ENCODE assay signal across 16 cellular contexts in genomic region chr6:43338243-43338642, GRCh38. TPM values are rescaled to one million over a fixed set of nuclear protein-coding genes. Genes with fewer than 3 reads are reported as not detected.
DNase-seq lines count a peak whose midpoint lies in the region; ATAC-seq and TF ChIP-seq lines count a peak whose summit lies in the region.
"Had no signal": no experiment of that assay in that cellular context is flagged by ENCODE, and none has a peak within 500 bp of the region (broad histone marks: within the 10 kb centered on the region; RNA-seq: fewer than 3 reads in every experiment).

No MANE protein-coding gene starts in this region.

- POLR2A ChIA-PET in GM10248 (lab: Yijun Ruan, JAX) = interaction anchor here (0.6 to 1.2 kb wide), 3 partner anchors 12 to 89 kb away, joined by 3 read pairs; partner anchors contain the start of gene ABCC10

- H3K36me3 ChIP-seq in OCI-LY3 (replicated peaks; ENCODE audit: low read depth, low read length) (peaks cover 64% of the 10 kb centered on the region), aorta (ENCODE audit: control insufficient read depth in 1 of 2, insufficient read depth in 2 of 2, low read length in 1 of 2) (peaks cover 16 to 23% of the 10 kb centered on the region in 2 donors)

- H4K20me1 ChIP-seq in OCI-LY3 (ENCODE audit: insufficient read depth, low read length) = no peaks in the 10 kb centered on the region

- H3K4me3 ChIP-seq in OCI-LY3 (ENCODE audit: low read length) (peak overlapping the region; percentile 52), aorta (ENCODE audit: low read length in 2 of 2) (no peak overlapping the region)
- H3K4me3 ChIP-seq: esophagus muscularis mucosa, upper lobe of left lung had no signal

- peak overlapping the region; percentile 80 for H3K9ac ChIP-seq in OCI-LY3 (ENCODE audit: low read length)

- ATAC-seq in GM19043 (IDR thresholded peaks at IDR 0.05; ENCODE audit: low read depth, unreplicated experiment) (peak; percentile 54), HG02840 (IDR thresholded peaks at IDR 0.05; ENCODE audit: low FRiP score, unreplicated experiment) (peak; percentile 57), aorta (ENCODE audit: low FRiP score) (no peak)
- ATAC-seq: HepG2, Panc1 had no signal

- peaks cover 15% of the 10 kb centered on the region for H3K79me2 ChIP-seq in OCI-LY3 (ENCODE audit: low read length)

- no peak overlapping the region for H2AFZ ChIP-seq in OCI-LY3 (ENCODE audit: low read depth, low read length)

- no peak for TF ChIP-seq CTCF in GM10248 (IDR thresholded peaks at IDR 0.05; ENCODE audit: control extremely low read depth, extremely low read depth, low read depth, missing control alignments)
- TF ChIP-seq CTCF in OCI-LY3 (IDR thresholded peaks at IDR 0.05; ENCODE audit: low read depth, low read length) = no peak

- intact Hi-C loops in aorta (cut with DNase I) = no loop called here

- H3K4me2 ChIP-seq in OCI-LY3 (ENCODE audit: low read length) = peak overlapping the region; percentile 75

- no peaks in the 10 kb centered on the region for H3K27me3 ChIP-seq in OCI-LY3 (ENCODE audit: low read depth, low read length)
- H3K27me3 ChIP-seq in aorta (ENCODE audit: control insufficient read depth in 1 of 2, insufficient read depth in 2 of 2, low read length in 1 of 2) = no peaks in the 10 kb centered on the region
- H3K27me3 ChIP-seq: esophagus muscularis mucosa, upper lobe of left lung had no signal

- H3K27ac ChIP-seq in OCI-LY3 (ENCODE audit: low read length) = peak overlapping the region; percentile 98
- no peak overlapping the region for H3K27ac ChIP-seq in aorta (ENCODE audit: low read depth in 1 of 2, low read length in 2 of 2)
- H3K27ac ChIP-seq: esophagus muscularis mucosa, upper lobe of left lung had no signal

- DNase-seq in GM10248 (ENCODE audit: extremely low spot score) (peak; percentile 47), epidermal melanocyte (ENCODE audit: insufficient read length, low spot score) (no peak), aorta (no peak), midbrain (lab: John Stamatoyannopoulos, UW) (no peak), NAMALWA (ENCODE audit: low spot score) (no peak)
- DNase-seq: activated CD8-positive, alpha-beta memory T cell treated with anti-CD3 and anti-CD28 coated beads, Interleukin-2, amount 50 U/mL, for 4 hours; NCI-H2107; T1000; upper lobe of left lung had no signal

- CTCF ChIA-PET in GM10248 (lab: Yijun Ruan, JAX) = interaction anchor here (0.9 to 3.4 kb wide), 8 partner anchors 9 to 109 kb away, joined by 3 to 17 read pairs (median 3); partner anchors contain the start of gene DNPH1

- H3K9me3 ChIP-seq in OCI-LY3 (ENCODE audit: insufficient read depth, low read length) (no peaks in the 10 kb centered on the region), aorta (ENCODE audit: control insufficient read depth, low read length) (no peaks in the 10 kb centered on the region)
- H3K9me3 ChIP-seq: esophagus muscularis mucosa, upper lobe of left lung had no signal

- H3K4me1 ChIP-seq in OCI-LY3 (ENCODE audit: low read length) = peaks cover 68% of the 10 kb centered on the region
- H3K4me1 ChIP-seq in aorta (ENCODE audit: control insufficient read depth in 1 of 2, insufficient read depth in 2 of 2, low read length in 2 of 2) = no peaks in the 10 kb centered on the region
- H3K4me1 ChIP-seq: upper lobe of left lung had no signal

RNA-seq across cellular contexts. Expression of gene CRIP3, which starts 29.6 kb away (rescaled TPM):
- total RNA-seq in aorta = 1 to 10 TPM in 1 of 2 donors, under 1 TPM in 1; 0.65 to 2.2 TPM
- polyA plus RNA-seq in aorta = 1 to 10 TPM in 1 of 2 donors, not detected in 1; 1.8 TPM
- total RNA-seq: esophagus muscularis mucosa had no signal

RNA-seq across cellular contexts. Expression of gene ZNF318, which starts 31.2 kb away (rescaled TPM):
- 10 to 100 TPM; 12.1 to 21.3 TPM for total RNA-seq in aorta
- polyA plus RNA-seq in aorta = 1 to 10 TPM; 2.6 to 9.2 TPM

RNA-seq across cellular contexts. Expression of gene SLC22A7, which starts 40.2 kb away (rescaled TPM):
- not detected for total RNA-seq in aorta
- polyA plus RNA-seq in aorta = not detected
- total RNA-seq: esophagus muscularis mucosa, upper lobe of left lung had no signal
- polyA plus RNA-seq: CD14-positive monocyte had no signal
